1 cellular context compared by ENCODE assay signal in genomic region chr2:69997296-69998184, GRCh38.
TF ChIP-seq lines count a peak whose summit lies in the region.

No MANE protein-coding gene starts in this region.

TF ChIP-seq in K562, 482 proteins besides CTCF, POLR2A, EP300 and RAD21 (continued from another document):
- no peak for TF ChIP-seq MBD1 (CRISPR knock-in tag; IDR thresholded peaks at IDR 0.05)
- TF ChIP-seq, protein P1, sequence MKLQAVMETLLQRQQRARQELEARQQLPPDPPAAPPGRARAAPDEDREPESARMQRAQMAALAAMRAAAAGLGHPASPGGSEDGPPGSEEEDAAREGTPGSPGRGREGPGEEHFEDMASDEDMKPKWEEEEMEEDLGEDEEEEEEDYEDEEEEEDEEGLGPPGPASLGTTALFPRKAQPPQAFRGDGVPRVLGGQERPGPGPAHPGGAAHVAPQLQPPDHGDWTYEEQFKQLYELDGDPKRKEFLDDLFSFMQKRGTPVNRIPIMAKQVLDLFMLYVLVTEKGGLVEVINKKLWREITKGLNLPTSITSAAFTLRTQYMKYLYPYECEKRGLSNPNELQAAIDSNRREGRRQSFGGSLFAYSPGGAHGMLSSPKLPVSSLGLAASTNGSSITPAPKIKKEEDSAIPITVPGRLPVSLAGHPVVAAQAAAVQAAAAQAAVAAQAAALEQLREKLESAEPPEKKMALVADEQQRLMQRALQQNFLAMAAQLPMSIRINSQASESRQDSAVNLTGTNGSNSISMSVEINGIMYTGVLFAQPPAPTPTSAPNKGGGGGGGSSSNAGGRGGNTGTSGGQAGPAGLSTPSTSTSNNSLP (IDR thresholded peaks at IDR 0.05; ENCODE audit: borderline replicate concordance, low read depth, low read length), result no peak
